In the genomic region with DNA sequence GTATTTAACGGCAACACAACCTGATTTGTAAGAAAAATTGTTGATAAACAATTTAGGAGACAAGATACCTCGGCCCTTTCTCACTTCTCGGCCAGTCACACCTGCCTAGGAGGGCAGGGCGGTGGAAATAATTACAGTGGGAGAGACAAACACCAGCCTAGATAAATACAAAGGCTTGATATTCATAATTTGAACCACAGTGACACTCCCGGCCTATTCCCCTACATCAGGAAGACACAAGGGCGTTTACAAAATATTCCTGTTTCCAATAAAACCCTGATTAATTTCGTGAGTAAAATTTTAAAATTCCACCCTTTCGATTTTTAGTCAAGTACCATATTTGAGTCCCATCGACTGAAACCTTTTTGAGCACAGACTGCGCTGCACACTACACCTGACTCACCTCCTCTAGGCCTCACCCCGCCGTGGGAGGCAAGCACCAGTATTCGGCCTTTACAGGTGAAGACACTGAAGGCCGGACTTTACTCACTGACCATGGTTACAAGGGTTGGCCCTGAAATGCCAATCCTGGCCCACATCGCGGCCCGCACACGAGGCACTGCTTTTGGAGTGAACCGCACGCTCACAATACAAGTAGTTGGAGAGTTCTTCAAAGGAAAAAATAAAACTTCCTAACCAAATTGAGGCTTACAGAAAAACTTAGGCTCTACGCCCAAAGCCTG, we compare ENCODE assay signal across 8 cellular contexts. TPM values are rescaled to one million over a fixed set of nuclear protein-coding genes. Genes with fewer than 3 reads are reported as not detected.
DNase-seq lines count a peak whose midpoint lies in the region; ATAC-seq and TF ChIP-seq lines count a peak whose summit lies in the region.

No MANE protein-coding gene starts in this region.

- H4K20me1 ChIP-seq in hepatocyte (ENCODE audit: insufficient read depth, poor library complexity, severe bottlenecking): peaks cover 46% of the 10 kb centered on the region

- H2AFZ ChIP-seq in hepatocyte: peak overlapping the region; percentile 82

- H3K4me1 ChIP-seq in hepatocyte (ENCODE audit: insufficient read depth) (peaks cover 22% of the 10 kb centered on the region), gastrocnemius medialis (peaks cover 31 to 36% of the 10 kb centered on the region in 2 donors)

- no peak for TF ChIP-seq POLR2A in gastrocnemius medialis (IDR thresholded peaks at IDR 0.05)

- H3K4me3 ChIP-seq in hepatocyte: peak overlapping the region; percentile 38
- H3K4me3 ChIP-seq in gastrocnemius medialis: peak overlapping the region; percentile 58 to 87 (median 75)

- intact Hi-C loops in gastrocnemius medialis (cut with DNase I; ENCODE audit: low total_unique reads): loop anchor here (1.0 kb wide), 1 partner anchor 111 kb away; the partner anchor contains the start of gene ATOSA

- TF ChIP-seq CTCF in hepatocyte (IDR thresholded peaks at IDR 0.05; ENCODE audit: poor library complexity) (no peak), gastrocnemius medialis (IDR thresholded peaks at IDR 0.05 in 4 of 5, conservative IDR thresholded peaks at IDR 0.05 in 1 of 5) (no peak)

- H3K27ac ChIP-seq in adipose tissue (ENCODE audit: low read depth, low read length) (peak overlapping the region; percentile 68), hepatocyte (peak overlapping the region; percentile 98), gastrocnemius medialis (peak overlapping the region; percentile 86 to 97 (median 92))

- peak; percentile 20 to 22 for DNase-seq in NOMO-1 (lab: John Stamatoyannopoulos, UW; ENCODE audit: unreplicated experiment in 2 of 2)
- DNase-seq in NOMO-1 treated with dmso at 0.1 percent for 144 hours (lab: John Stamatoyannopoulos, UW; ENCODE audit: unreplicated experiment): no peak
- peak; percentile 14 for DNase-seq in RPMI7951 (ENCODE audit: low read depth)
- peak; percentile 69 for DNase-seq in hepatocyte (ENCODE audit: low spot score)
- peak; percentile 30 to 48 for DNase-seq in gastrocnemius medialis
- no peak for DNase-seq in SIG-M5 treated with dmso at 0.1 percent for 504 hours (lab: John Stamatoyannopoulos, UW; ENCODE audit: unreplicated experiment)
- no peak for DNase-seq in amniotic stem cell (lab: John Stamatoyannopoulos, UW)

- peak overlapping the region; percentile 91 for H3K4me2 ChIP-seq in hepatocyte

- no peaks in the 10 kb centered on the region for H3K36me3 ChIP-seq in hepatocyte (replicated peaks; ENCODE audit: insufficient read depth, low read depth)
- no peaks in the 10 kb centered on the region for H3K36me3 ChIP-seq in gastrocnemius medialis

- H3K9me3 ChIP-seq in hepatocyte (ENCODE audit: low read depth) (no peaks in the 10 kb centered on the region), gastrocnemius medialis (no peaks in the 10 kb centered on the region)

- no peaks in the 10 kb centered on the region for H3K27me3 ChIP-seq in hepatocyte
- H3K27me3 ChIP-seq in gastrocnemius medialis: no peaks in the 10 kb centered on the region

- 2 to 5% (median 4%) methylated on average over 21 of the region's 21 CpGs for WGBS in adipose tissue, 3 donors
- WGBS in hepatocyte (ENCODE audit: low lambda C conversion rate, missing lambda C conversion rate): 1% methylated on average over 21 of the region's 21 CpGs

- peak; percentile 45 to 56 for ATAC-seq in gastrocnemius medialis

- in situ Hi-C loops in gastrocnemius medialis (cut with MboI; ENCODE audit: low sequenced_read_pairs in 4 of 4): loop anchor here in 1 of 4 donors (25.0 kb wide), 1 partner anchor 94 kb away; no protein-coding TSS in a partner anchor

- peaks cover 55% of the 10 kb centered on the region for H3K79me2 ChIP-seq in hepatocyte

- H3K9me2 ChIP-seq in hepatocyte (replicated peaks; ENCODE audit: insufficient read depth): no peaks in the 10 kb centered on the region

RNA-seq across cellular contexts. Expression of gene ARPP19, which starts 0.8 kb away (rescaled TPM):
- 153 and 177 TPM in 2 replicates for total RNA-seq in RPMI7951 (2014; rRNA removed; shearing (Covaris generic))
- 10 to 100 TPM; 14.8 to 48.6 (median 39.3) TPM for polyA plus RNA-seq in adipose tissue
- total RNA-seq in hepatocyte: 120 and 130 TPM in 2 replicates
- 51.7 and 52.7 TPM in 2 replicates for polyA plus RNA-seq in hepatocyte
- 100 to 1,000 TPM; 153 to 428 (median 207) TPM for total RNA-seq in gastrocnemius medialis

RNA-seq across cellular contexts. Expression of gene MYO5A, which starts 39.3 kb away (rescaled TPM):
- total RNA-seq in RPMI7951 (2014; rRNA removed; shearing (Covaris generic)): 49.1 and 54.3 TPM in 2 replicates
- polyA plus RNA-seq in adipose tissue (10 to 100 TPM in 1 of 3 donors, 1 to 10 TPM in 2; 3.0 to 10.1 (median 9.1) TPM), hepatocyte (3.1 and 3.7 TPM in 2 replicates)
- total RNA-seq in hepatocyte (8.5 and 14.8 TPM in 2 replicates), gastrocnemius medialis (10 to 100 TPM in 2 of 4 donors, 1 to 10 TPM in 2; 5.8 to 51.2 (median 10.2) TPM)

Comparison
In these comparisons a context has a peak if more than half of its experiments do, and no peak if none do; other contexts are left out.
1. DNase-seq: peak in NOMO-1 (2 of 2), RPMI7951 (single experiment), hepatocyte (single experiment) and gastrocnemius medialis (2 of 2); none in NOMO-1 treated with dmso at 0.1 percent for 144 hours (single experiment), SIG-M5 treated with dmso at 0.1 percent for 504 hours (single experiment) and amniotic stem cell (single experiment).
2. Peak in every context shown above with its lines, with median percentiles within 50 percentile points of each other: H3K27ac ChIP-seq.